ENCODE assay signal across 21 cellular contexts in the genomic region with DNA sequence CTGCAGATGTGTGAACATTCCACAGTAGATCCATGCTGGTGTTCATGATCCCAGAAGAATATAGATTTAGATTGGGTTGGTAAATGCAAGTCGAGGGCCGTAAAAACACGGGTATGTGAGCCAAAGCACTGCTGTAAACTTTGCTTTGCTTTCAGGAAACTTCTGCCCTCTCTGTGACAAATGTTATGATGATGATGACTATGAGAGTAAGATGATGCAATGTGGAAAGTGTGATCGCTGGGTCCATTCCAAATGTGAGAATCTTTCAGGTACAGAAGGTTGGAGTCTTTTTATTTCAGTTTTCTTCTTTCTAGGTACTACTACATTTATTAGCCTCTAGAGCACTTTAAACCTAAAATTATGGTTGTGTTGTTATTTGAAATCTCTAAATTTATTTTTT. TPM values are rescaled to one million over a fixed set of nuclear protein-coding genes. Genes with fewer than 3 reads are reported as not detected.
DNase-seq lines count a peak whose midpoint lies in the region; ATAC-seq, FAIRE-seq and TF ChIP-seq lines count a peak whose summit lies in the region.
"Had no signal": no experiment of that assay in that cellular context is flagged by ENCODE, and none has a peak within 500 bp of the region (broad histone marks: within the 10 kb centered on the region; RNA-seq: fewer than 3 reads in every experiment).

No MANE protein-coding gene starts in this region.

- no peaks in the 10 kb centered on the region for H3K79me2 ChIP-seq in HepG2 (ENCODE audit: insufficient read depth, low read length)

- H2AFZ ChIP-seq in HepG2 (ENCODE audit: low read length): no peak overlapping the region

- H3K27ac ChIP-seq in HepG2 (ENCODE audit: extremely low read length, insufficient read depth, low read length): no peak overlapping the region
- H3K27ac ChIP-seq in right lobe of liver: no peak overlapping the region
- H3K27ac ChIP-seq: C4-2B had no signal

- H3K4me2 ChIP-seq in HepG2 (ENCODE audit: low read depth, low read length): no peak overlapping the region

- intact Hi-C loops in activated CD4-positive, alpha-beta T cell treated with anti-CD3 and anti-CD28 coated beads, Interleukin-2, amount 10 ng/mL, durations not matched to agents 24 days and 14 days (cut with micrococcal nuclease): no loop called here
- intact Hi-C loops in HepG2 (cut with micrococcal nuclease; ENCODE audit: unreplicated experiment) (no loop called here), right lobe of liver (cut with DNase I) (loop anchor here in 1 of 2 donors (10.0 kb wide), 1 partner anchor 116 kb away; no protein-coding TSS in a partner anchor)
- intact Hi-C loops in activated T-helper 1 cell treated with anti-CD3 and anti-CD28 coated beads, Interleukin-12 subunit alpha, Interleukin-12 subunit beta, Interleukin-2, Interleukin-4 antibody, amounts not matched to agents 30 ng/mL and 10 ng/mL and 1 ng/mL, durations not matched to agents 14 hours and 24 hours and 36 hours (cut with micrococcal nuclease): loop anchor here (5.0 kb wide), 1 partner anchor 36 kb away; a partner anchor contains a TSS

- no peaks in the 10 kb centered on the region for H3K9me3 Mint-ChIP-seq in activated CD4-positive, alpha-beta T cell treated with anti-CD3 and anti-CD28 coated beads, Interleukin-2, amount 10 ng/mL, durations not matched to agents 24 days and 14 days
- no peaks in the 10 kb centered on the region for H3K9me3 Mint-ChIP-seq in activated T-helper 1 cell treated with anti-CD3 and anti-CD28 coated beads, Interleukin-12 subunit alpha, Interleukin-12 subunit beta, Interleukin-2, Interleukin-4 antibody, amounts not matched to agents 30 ng/mL and 10 ng/mL and 1 ng/mL, durations not matched to agents 14 hours and 24 hours and 36 hours
- H3K9me3 Mint-ChIP-seq in glutamatergic neuron (ENCODE audit: unreplicated experiment) (no peaks in the 10 kb centered on the region), nephron progenitor cell (no peaks in the 10 kb centered on the region)

- in situ Hi-C loops in HepG2 (cut with HindIII; ENCODE audit: extremely low pct_ligation_motif_present, low pct_unique_long_range_greater_than_20kb): loop anchor here (10.0 to 25.0 kb wide), 2 partner anchors 106 to 354 kb away; no protein-coding TSS in a partner anchor

- peak overlapping the region; percentile 2 for H3K27ac Mint-ChIP-seq in activated CD4-positive, alpha-beta T cell treated with anti-CD3 and anti-CD28 coated beads, Interleukin-2, amount 10 ng/mL, durations not matched to agents 24 days and 14 days
- H3K27ac Mint-ChIP-seq in activated T-helper 1 cell treated with anti-CD3 and anti-CD28 coated beads, Interleukin-12 subunit alpha, Interleukin-12 subunit beta, Interleukin-2, Interleukin-4 antibody, amounts not matched to agents 30 ng/mL and 10 ng/mL and 1 ng/mL, durations not matched to agents 14 hours and 24 hours and 36 hours: peak overlapping the region; percentile 2
- H3K27ac Mint-ChIP-seq in glutamatergic neuron (ENCODE audit: unreplicated experiment) (peak overlapping the region; percentile 15), nephron progenitor cell (no peak overlapping the region)

- no peak for DNase-seq in activated CD4-positive, alpha-beta T cell treated with anti-CD3 and anti-CD28 coated beads, Interleukin-2, amount 10 ng/mL, durations not matched to agents 24 days and 14 days
- no peak for DNase-seq in activated CD4-positive, alpha-beta T cell treated with anti-CD3 and anti-CD28 coated beads, Interleukin-2, amount 50 U/mL, for 48 hours
- DNase-seq in HepG2 (ENCODE audit: low spot score) (no peak), right lobe of liver (no peak), glutamatergic neuron (no peak), nephron progenitor cell (no peak)
- DNase-seq in activated T-helper 1 cell treated with anti-CD3 and anti-CD28 coated beads, Interleukin-12 subunit alpha, Interleukin-12 subunit beta, Interleukin-2, Interleukin-4 antibody, amounts not matched to agents 30 ng/mL and 10 ng/mL and 1 ng/mL, durations not matched to agents 14 hours and 24 hours and 36 hours (ENCODE audit: low spot score): no peak
- no peak for DNase-seq in effector CD8-positive, alpha-beta T cell (lab: John Stamatoyannopoulos, UW)
- DNase-seq: GOT3, HCEC 1CT, Kasumi-1, NCI-H1417, NCI-H1694 treated with DMSO at 0.1 percent for 48 hours, NCI-H2081 treated with DMSO at 0.1 percent for 48 hours, NCI-H2171 treated with DMSO at 0.1 percent for 48 hours, NCI-H524 treated with DMSO at 0.1 percent for 48 hours, NCI-H82, OCI-M1 had no signal

- H3K36me3 ChIP-seq in HepG2 (replicated peaks in 1 of 2; ENCODE audit: control insufficient read depth in 1 of 2, insufficient read depth in 2 of 2, low read length in 2 of 2) (peaks cover 15 to 65% of the 10 kb centered on the region in 2 experiments), right lobe of liver (peaks cover 0 to 89% (median 38%) of the 10 kb centered on the region in 4 donors)

- TF ChIP-seq POLR2A in HepG2 (IDR thresholded peaks at IDR 0.05; ENCODE audit: insufficient read depth in 1 of 2, low read depth in 2 of 2, low read length in 2 of 2): no peak
- TF ChIP-seq POLR2A in right lobe of liver (IDR thresholded peaks at IDR 0.05): no peak

- no peak for TF ChIP-seq CTCF in HepG2 (CRISPR knock-in tag; IDR thresholded peaks at IDR 0.05)
- no peak for TF ChIP-seq CTCF in right lobe of liver (IDR thresholded peaks at IDR 0.05)
- TF ChIP-seq CTCF in glutamatergic neuron (IDR thresholded peaks at IDR 0.05; ENCODE audit: partially characterized antibody, unreplicated experiment): no peak
- TF ChIP-seq CTCF in nephron progenitor cell (IDR thresholded peaks at IDR 0.05): no peak

- TF ChIP-seq RAD21 in HepG2 (CRISPR knock-in tag; IDR thresholded peaks at IDR 0.05): no peak

- FAIRE-seq in HepG2 (lab: Jason Lieb, UNC): no peak
- FAIRE-seq: GM18507 had no signal

- CTCF ChIA-PET in HepG2 (lab: Yijun Ruan, JAX; ENCODE audit: low intra/inter-chr PET ratio, low total read pairs): no interaction called here

- no peaks in the 10 kb centered on the region for H4K20me1 ChIP-seq in HepG2 (ENCODE audit: insufficient read depth, low read length)

- 99% methylated on average over 4 of the region's 4 CpGs for WGBS in HepG2 (ENCODE audit: low lambda C conversion rate)
- 52% methylated on average over 4 of the region's 4 CpGs for WGBS in right lobe of liver (ENCODE audit: insufficient coverage, low coverage, low lambda C conversion rate, missing lambda C conversion rate)

- no peak overlapping the region for H3K4me3 ChIP-seq in HepG2 (replicated peaks in 1 of 3; ENCODE audit: insufficient read depth in 1 of 3, low read depth in 2 of 3, low read length in 3 of 3)
- H3K4me3 ChIP-seq in right lobe of liver: no peak overlapping the region

- H3K4me3 Mint-ChIP-seq in activated CD4-positive, alpha-beta T cell treated with anti-CD3 and anti-CD28 coated beads, Interleukin-2, amount 10 ng/mL, durations not matched to agents 24 days and 14 days: no peak overlapping the region
- no peak overlapping the region for H3K4me3 Mint-ChIP-seq in activated T-helper 1 cell treated with anti-CD3 and anti-CD28 coated beads, Interleukin-12 subunit alpha, Interleukin-12 subunit beta, Interleukin-2, Interleukin-4 antibody, amounts not matched to agents 30 ng/mL and 10 ng/mL and 1 ng/mL, durations not matched to agents 14 hours and 24 hours and 36 hours
- H3K4me3 Mint-ChIP-seq in glutamatergic neuron (ENCODE audit: unreplicated experiment) (no peak overlapping the region), nephron progenitor cell (no peak overlapping the region)

- BruUV-seq in HepG2 (replicated peaks; lab: Mats Ljungman, UMichigan): no TSS peak

- H3K4me1 Mint-ChIP-seq in activated CD4-positive, alpha-beta T cell treated with anti-CD3 and anti-CD28 coated beads, Interleukin-2, amount 10 ng/mL, durations not matched to agents 24 days and 14 days: peaks cover 10% of the 10 kb centered on the region
- peaks cover 7% of the 10 kb centered on the region for H3K4me1 Mint-ChIP-seq in activated T-helper 1 cell treated with anti-CD3 and anti-CD28 coated beads, Interleukin-12 subunit alpha, Interleukin-12 subunit beta, Interleukin-2, Interleukin-4 antibody, amounts not matched to agents 30 ng/mL and 10 ng/mL and 1 ng/mL, durations not matched to agents 14 hours and 24 hours and 36 hours (ENCODE audit: low read depth)
- H3K4me1 Mint-ChIP-seq in glutamatergic neuron (ENCODE audit: low read depth, unreplicated experiment): no peaks in the 10 kb centered on the region
- H3K4me1 Mint-ChIP-seq in nephron progenitor cell: peaks cover 12% of the 10 kb centered on the region

- H3K27me3 Mint-ChIP-seq in activated CD4-positive, alpha-beta T cell treated with anti-CD3 and anti-CD28 coated beads, Interleukin-2, amount 10 ng/mL, durations not matched to agents 24 days and 14 days: no peaks in the 10 kb centered on the region
- no peaks in the 10 kb centered on the region for H3K27me3 Mint-ChIP-seq in activated T-helper 1 cell treated with anti-CD3 and anti-CD28 coated beads, Interleukin-12 subunit alpha, Interleukin-12 subunit beta, Interleukin-2, Interleukin-4 antibody, amounts not matched to agents 30 ng/mL and 10 ng/mL and 1 ng/mL, durations not matched to agents 14 hours and 24 hours and 36 hours (ENCODE audit: insufficient read depth)
- H3K27me3 Mint-ChIP-seq in glutamatergic neuron (ENCODE audit: unreplicated experiment): no peaks in the 10 kb centered on the region
- no peaks in the 10 kb centered on the region for H3K27me3 Mint-ChIP-seq in nephron progenitor cell (ENCODE audit: low read depth, poor library complexity)

- POLR2A ChIA-PET in HepG2 (lab: Yijun Ruan, JAX): no interaction called here

- no peak for ATAC-seq in HepG2
- no peak for ATAC-seq in right lobe of liver
- ATAC-seq: Right ventricle myocardium inferior had no signal

- H3K9me3 ChIP-seq in HepG2 (ENCODE audit: low read length) (no peaks in the 10 kb centered on the region), right lobe of liver (no peaks in the 10 kb centered on the region)

- H3K27me3 ChIP-seq in HepG2 (ENCODE audit: control insufficient read depth in 1 of 2, insufficient read depth in 2 of 2, low read length in 2 of 2): no peaks in the 10 kb centered on the region
- H3K27me3 ChIP-seq in right lobe of liver: no peaks in the 10 kb centered on the region

- H3K36me3 Mint-ChIP-seq in activated CD4-positive, alpha-beta T cell treated with anti-CD3 and anti-CD28 coated beads, Interleukin-2, amount 10 ng/mL, durations not matched to agents 24 days and 14 days (ENCODE audit: low read depth): peaks cover 41% of the 10 kb centered on the region
- peaks cover 55% of the 10 kb centered on the region for H3K36me3 Mint-ChIP-seq in activated T-helper 1 cell treated with anti-CD3 and anti-CD28 coated beads, Interleukin-12 subunit alpha, Interleukin-12 subunit beta, Interleukin-2, Interleukin-4 antibody, amounts not matched to agents 30 ng/mL and 10 ng/mL and 1 ng/mL, durations not matched to agents 14 hours and 24 hours and 36 hours (ENCODE audit: low read depth)
- H3K36me3 Mint-ChIP-seq in glutamatergic neuron (ENCODE audit: unreplicated experiment) (no peaks in the 10 kb centered on the region), nephron progenitor cell (ENCODE audit: low read depth) (peaks cover 74% of the 10 kb centered on the region)

- no peak overlapping the region for H3K9ac ChIP-seq in HepG2 (ENCODE audit: insufficient read depth, low read depth, low read length)

- H3K4me1 ChIP-seq in HepG2 (ENCODE audit: insufficient read depth, low read length) (no peaks in the 10 kb centered on the region), right lobe of liver (no peaks in the 10 kb centered on the region)

- TF ChIP-seq EP300 in HepG2 (IDR thresholded peaks at IDR 0.05; ENCODE audit: low read depth in 2 of 2, low read length in 2 of 2) (no peak), HepG2 (CRISPR knock-in tag; IDR thresholded peaks at IDR 0.05; ENCODE audit: borderline replicate concordance) (no peak)

RNA-seq across cellular contexts. Expression of a gene that starts 36.2 kb away (rescaled TPM):
- 0.38 and 0.65 TPM in 2 replicates for total RNA-seq in activated CD4-positive, alpha-beta T cell treated with anti-CD3 and anti-CD28 coated beads, Interleukin-2, amount 10 ng/mL, durations not matched to agents 24 days and 14 days
- total RNA-seq in HepG2 (2016; rRNA removed; fragmentation: Illumina TruSeq; extraction: Trizol) (0.40 TPM in 1 of 2 replicates, not detected in the other), right lobe of liver (10 to 100 TPM; 21.5 to 88.3 (median 50.6) TPM), glutamatergic neuron (ENCODE audit: unreplicated experiment) (1.9 TPM)
- 0.62 and 1.2 TPM in 2 replicates for total RNA-seq in HepG2 (2016; cell fraction: cytosol; rRNA removed; fragmentation: Illumina TruSeq; extraction: Trizol; ENCODE audit: low read depth)
- 0.26 TPM in 1 of 2 replicates, not detected in the other for total RNA-seq in HepG2 (2016; cell fraction: insoluble cytoplasmic fraction; rRNA removed; fragmentation: Illumina TruSeq; extraction: Trizol)
- 0.45 TPM in 1 of 2 replicates, not detected in the other for total RNA-seq in HepG2 (2016; cell fraction: membrane; rRNA removed; fragmentation: Illumina TruSeq; extraction: Trizol)
- 0.47 and 0.84 TPM in 2 replicates for total RNA-seq in HepG2 (2016; cell fraction: nucleus; rRNA removed; fragmentation: Illumina TruSeq; extraction: Trizol)
- polyA plus RNA-seq in HepG2 (2011; rRNA removed): 0.13 TPM in 1 of 2 replicates, not detected in the other
- 0.08 and 0.11 TPM in 2 replicates for polyA plus RNA-seq in HepG2 (2011; cell fraction: cytosol; rRNA removed)
- 0.27 and 0.62 TPM in 2 replicates for polyA plus RNA-seq in HepG2 (2011; cell fraction: nucleus; rRNA removed)
- polyA plus RNA-seq in HepG2 (2012): not detected in 2 replicates
- polyA plus RNA-seq in HepG2 (2016; cell fraction: cytosol; fragmentation: Illumina TruSeq; extraction: Trizol; ENCODE audit: low read depth): 0.28 and 0.53 TPM in 2 replicates
- polyA plus RNA-seq in HepG2 (2016; cell fraction: insoluble cytoplasmic fraction; fragmentation: Illumina TruSeq; extraction: Trizol; ENCODE audit: low read depth): 0.38 TPM in 1 of 2 replicates, not detected in the other
- polyA plus RNA-seq in HepG2 (2016; cell fraction: membrane; fragmentation: Illumina TruSeq; extraction: Trizol; ENCODE audit: low read depth): 0.23 and 0.47 TPM in 2 replicates
- polyA plus RNA-seq in HepG2 (2016; cell fraction: nucleus; fragmentation: Illumina TruSeq; extraction: Trizol; ENCODE audit: insufficient read depth, low read depth): not detected in 2 replicates
- 0.24 TPM in 1 of 2 replicates, not detected in the other for polyA minus RNA-seq in HepG2 (2011; rRNA and poly(A)+ RNA removed; ENCODE audit: low replicate concordance)
- polyA minus RNA-seq in HepG2 (2011; cell fraction: cytosol; rRNA and poly(A)+ RNA removed): not detected in 2 replicates
- 0.87 and 1.2 TPM in 2 replicates for polyA minus RNA-seq in HepG2 (2011; cell fraction: nucleus; rRNA and poly(A)+ RNA removed)
- 0.59 and 0.91 TPM in 2 replicates for total RNA-seq in activated T-helper 1 cell treated with anti-CD3 and anti-CD28 coated beads, Interleukin-12 subunit alpha, Interleukin-12 subunit beta, Interleukin-2, Interleukin-4 antibody, amounts not matched to agents 30 ng/mL and 10 ng/mL and 1 ng/mL, durations not matched to agents 14 hours and 24 hours and 36 hours

RNA-seq across cellular contexts. Expression of a gene that starts 40.0 kb away (rescaled TPM):
- 13.0 and 14.1 TPM in 2 replicates for total RNA-seq in activated CD4-positive, alpha-beta T cell treated with anti-CD3 and anti-CD28 coated beads, Interleukin-2, amount 10 ng/mL, durations not matched to agents 24 days and 14 days
- total RNA-seq in HepG2 (2016; rRNA removed; fragmentation: Illumina TruSeq; extraction: Trizol): 4.5 and 7.5 TPM in 2 replicates
- total RNA-seq in HepG2 (2016; cell fraction: cytosol; rRNA removed; fragmentation: Illumina TruSeq; extraction: Trizol; ENCODE audit: low read depth): 6.2 and 7.2 TPM in 2 replicates
- 3.9 and 8.9 TPM in 2 replicates for total RNA-seq in HepG2 (2016; cell fraction: insoluble cytoplasmic fraction; rRNA removed; fragmentation: Illumina TruSeq; extraction: Trizol)
- 8.9 and 11.8 TPM in 2 replicates for total RNA-seq in HepG2 (2016; cell fraction: membrane; rRNA removed; fragmentation: Illumina TruSeq; extraction: Trizol)
- 8.4 and 8.5 TPM in 2 replicates for total RNA-seq in HepG2 (2016; cell fraction: nucleus; rRNA removed; fragmentation: Illumina TruSeq; extraction: Trizol)
- 17.2 and 23.4 TPM in 2 replicates for polyA plus RNA-seq in HepG2 (2011; rRNA removed)
- 12.4 and 19.7 TPM in 2 replicates for polyA plus RNA-seq in HepG2 (2011; cell fraction: cytosol; rRNA removed)
- 40.8 and 47.6 TPM in 2 replicates for polyA plus RNA-seq in HepG2 (2011; cell fraction: nucleus; rRNA removed)
- polyA plus RNA-seq in HepG2 (2012): 8.5 and 9.2 TPM in 2 replicates
- 6.8 and 8.7 TPM in 2 replicates for polyA plus RNA-seq in HepG2 (2016; cell fraction: cytosol; fragmentation: Illumina TruSeq; extraction: Trizol; ENCODE audit: low read depth)
- polyA plus RNA-seq in HepG2 (2016; cell fraction: insoluble cytoplasmic fraction; fragmentation: Illumina TruSeq; extraction: Trizol; ENCODE audit: low read depth): 4.6 and 5.1 TPM in 2 replicates
- 9.5 and 10.8 TPM in 2 replicates for polyA plus RNA-seq in HepG2 (2016; cell fraction: membrane; fragmentation: Illumina TruSeq; extraction: Trizol; ENCODE audit: low read depth)
- 20.9 and 21.2 TPM in 2 replicates for polyA plus RNA-seq in HepG2 (2016; cell fraction: nucleus; fragmentation: Illumina TruSeq; extraction: Trizol; ENCODE audit: insufficient read depth, low read depth)
- 2.7 and 44.5 TPM in 2 replicates for polyA minus RNA-seq in HepG2 (2011; rRNA and poly(A)+ RNA removed; ENCODE audit: low replicate concordance)
- 6.7 and 7.2 TPM in 2 replicates for polyA minus RNA-seq in HepG2 (2011; cell fraction: cytosol; rRNA and poly(A)+ RNA removed)
- 20.9 and 25.5 TPM in 2 replicates for polyA minus RNA-seq in HepG2 (2011; cell fraction: nucleus; rRNA and poly(A)+ RNA removed)
- total RNA-seq in right lobe of liver: 10 to 100 TPM in 5 of 6 experiments, 1 to 10 TPM in 1; 9.2 to 31.0 (median 23.5) TPM
- 13.6 and 15.0 TPM in 2 replicates for total RNA-seq in activated T-helper 1 cell treated with anti-CD3 and anti-CD28 coated beads, Interleukin-12 subunit alpha, Interleukin-12 subunit beta, Interleukin-2, Interleukin-4 antibody, amounts not matched to agents 30 ng/mL and 10 ng/mL and 1 ng/mL, durations not matched to agents 14 hours and 24 hours and 36 hours
- total RNA-seq in glutamatergic neuron (ENCODE audit: unreplicated experiment): 76.8 TPM

RNA-seq across cellular contexts. Expression of a gene that starts 54.7 kb away (rescaled TPM):
- 70.7 and 73.2 TPM in 2 replicates for total RNA-seq in activated CD4-positive, alpha-beta T cell treated with anti-CD3 and anti-CD28 coated beads, Interleukin-2, amount 10 ng/mL, durations not matched to agents 24 days and 14 days
- total RNA-seq in HepG2 (2016; rRNA removed; fragmentation: Illumina TruSeq; extraction: Trizol): 20.0 and 26.2 TPM in 2 replicates
- 8.0 and 8.6 TPM in 2 replicates for total RNA-seq in HepG2 (2016; cell fraction: cytosol; rRNA removed; fragmentation: Illumina TruSeq; extraction: Trizol; ENCODE audit: low read depth)
- total RNA-seq in HepG2 (2016; cell fraction: insoluble cytoplasmic fraction; rRNA removed; fragmentation: Illumina TruSeq; extraction: Trizol): 19.8 and 22.3 TPM in 2 replicates
- total RNA-seq in HepG2 (2016; cell fraction: membrane; rRNA removed; fragmentation: Illumina TruSeq; extraction: Trizol): 9.8 and 12.0 TPM in 2 replicates
- total RNA-seq in HepG2 (2016; cell fraction: nucleus; rRNA removed; fragmentation: Illumina TruSeq; extraction: Trizol): 62.9 and 67.9 TPM in 2 replicates
- polyA plus RNA-seq in HepG2 (2011; rRNA removed): 12.4 and 12.7 TPM in 2 replicates
- 9.4 and 11.0 TPM in 2 replicates for polyA plus RNA-seq in HepG2 (2011; cell fraction: cytosol; rRNA removed)
- 53.6 and 54.8 TPM in 2 replicates for polyA plus RNA-seq in HepG2 (2011; cell fraction: nucleus; rRNA removed)
- 18.6 and 21.2 TPM in 2 replicates for polyA plus RNA-seq in HepG2 (2012)
- 1.8 and 2.3 TPM in 2 replicates for polyA plus RNA-seq in HepG2 (2016; cell fraction: cytosol; fragmentation: Illumina TruSeq; extraction: Trizol; ENCODE audit: low read depth)
- 14.1 and 14.7 TPM in 2 replicates for polyA plus RNA-seq in HepG2 (2016; cell fraction: insoluble cytoplasmic fraction; fragmentation: Illumina TruSeq; extraction: Trizol; ENCODE audit: low read depth)
- polyA plus RNA-seq in HepG2 (2016; cell fraction: membrane; fragmentation: Illumina TruSeq; extraction: Trizol; ENCODE audit: low read depth): 3.7 and 4.5 TPM in 2 replicates
- 53.1 and 68.2 TPM in 2 replicates for polyA plus RNA-seq in HepG2 (2016; cell fraction: nucleus; fragmentation: Illumina TruSeq; extraction: Trizol; ENCODE audit: insufficient read depth, low read depth)
- 54.0 and 71.0 TPM in 2 replicates for polyA minus RNA-seq in HepG2 (2011; rRNA and poly(A)+ RNA removed; ENCODE audit: low replicate concordance)
- 31.2 and 32.9 TPM in 2 replicates for polyA minus RNA-seq in HepG2 (2011; cell fraction: cytosol; rRNA and poly(A)+ RNA removed)
- polyA minus RNA-seq in HepG2 (2011; cell fraction: nucleus; rRNA and poly(A)+ RNA removed): 121 and 138 TPM in 2 replicates
- 10 to 100 TPM; 15.5 to 24.9 (median 19.5) TPM for total RNA-seq in right lobe of liver
- total RNA-seq in activated T-helper 1 cell treated with anti-CD3 and anti-CD28 coated beads, Interleukin-12 subunit alpha, Interleukin-12 subunit beta, Interleukin-2, Interleukin-4 antibody, amounts not matched to agents 30 ng/mL and 10 ng/mL and 1 ng/mL, durations not matched to agents 14 hours and 24 hours and 36 hours: 78.4 and 87.8 TPM in 2 replicates
- 132 TPM for total RNA-seq in glutamatergic neuron (ENCODE audit: unreplicated experiment)
